In genomic region chr12:52699373-52699772, GRCh38 we compare ENCODE assay signal across 33 cellular contexts. TPM values are rescaled to one million over a fixed set of nuclear protein-coding genes. Genes with fewer than 3 reads are reported as not detected.
"Had no signal": no experiment of that assay in that cellular context is flagged by ENCODE, and none has a peak within 500 bp of the region (broad histone marks: within the 10 kb centered on the region; RNA-seq: fewer than 3 reads in every experiment).

No MANE protein-coding gene starts in this region.

- H3K9me3 ChIP-seq: lower lobe of right lung, ovary, psoas muscle, right lobe of liver, testis, thyroid gland, transverse colon, upper lobe of left lung, vagina had no signal

- DNase-seq: kidney glomerular epithelial cell; left cardiac atrium; lower lobe of right lung; naive B cell; natural killer cell; nephron progenitor cell; ovary; psoas muscle; right lobe of liver; stimulated activated CD4-positive, alpha-beta T cell treated with anti-CD3 and anti-CD28 coated beads, Interleukin-1b, Interleukin-23, amount 100 ng/mL, for 48 hours; stimulated activated CD4-positive, alpha-beta T cell treated with anti-CD3 and anti-CD28 coated beads, Interleukin-2, amount 100 ng/mL, for 48 hours; stimulated activated CD4-positive, alpha-beta T cell treated with anti-CD3 and anti-CD28 coated beads, Interleukin-4, amount 100 ng/mL, for 4 hours; stimulated activated CD8-positive, alpha-beta memory T cell treated with anti-CD3 and anti-CD28 coated beads, Interleukin-4, amount 100 ng/mL, for 48 hours; stimulated activated naive CD4-positive, alpha-beta T cell treated with Interleukin-2 at 50 U/mL for 16 hours; stimulated activated naive CD8-positive, alpha-beta T cell treated with anti-CD3 and anti-CD28 coated beads, Interleukin-15, amount 100 ng/mL, for 72 hours; substantia nigra; testis; thyroid gland; transverse colon; upper lobe of left lung had no signal

- H3K4me1 ChIP-seq: lower lobe of right lung, psoas muscle, right lobe of liver, testis, thyroid gland, transverse colon, upper lobe of left lung, vagina had no signal

- H3K4me3 ChIP-seq: hepatocyte, lower lobe of right lung, neural progenitor cell, ovary, psoas muscle, right lobe of liver, smooth muscle cell, testis, thyroid gland, transverse colon, upper lobe of left lung, vagina had no signal

- H3K27me3 ChIP-seq: ovary, right lobe of liver, testis, thyroid gland, upper lobe of left lung, vagina had no signal

- H2AFZ ChIP-seq: hepatocyte had no signal

- H3K4me2 ChIP-seq: hepatocyte, smooth muscle cell had no signal

- H3K27ac ChIP-seq: hepatocyte, lower lobe of right lung, neural progenitor cell, ovary, psoas muscle, right lobe of liver, testis, thyroid gland, transverse colon, upper lobe of left lung, vagina had no signal

- H3K36me3 ChIP-seq: lower lobe of right lung, neural progenitor cell, ovary, right lobe of liver, thyroid gland, transverse colon, upper lobe of left lung, vagina had no signal

- H3K9ac ChIP-seq: neural progenitor cell had no signal

- ATAC-seq: left lobe of liver; lower lobe of right lung; natural killer cell; right lobe of liver; stimulated activated memory B cell treated with anti-CD40 and anti-IgM and Interleukin-4, amounts not matched to agents 10 μg/mL and 1 μg/mL and 100 μg/mL, for 72 hours; stimulated activated naive CD8-positive, alpha-beta T cell treated with anti-CD3 and anti-CD28 coated beads, Interleukin-15, amount 100 ng/mL, for 72 hours had no signal

RNA-seq across cellular contexts. Expression of gene KRT77, which starts 4.0 kb away (rescaled TPM):
- total RNA-seq: hepatocyte, left cardiac atrium, left lobe of liver, liver, lower lobe of right lung, mesothelial cell of epicardium, mononuclear cell, natural killer cell, omental fat pad, ovary, psoas muscle, right lobe of liver, skeletal muscle tissue, thyroid gland, transverse colon, upper lobe of left lung, urinary bladder had no signal
- polyA plus RNA-seq: hepatocyte, liver, mammary epithelial cell, ovary, smooth muscle cell, urinary bladder had no signal

RNA-seq across cellular contexts. Expression of gene KRT1, which starts 19.2 kb away (rescaled TPM):
- total RNA-seq: left lobe of liver, mammary epithelial cell, mesothelial cell of epicardium, ovary, right lobe of liver, testis, transverse colon had no signal
- polyA plus RNA-seq: hepatocyte, mammary epithelial cell, ovary, urinary bladder had no signal

RNA-seq across cellular contexts. Expression of gene KRT2, which starts 47.4 kb away (rescaled TPM):
- total RNA-seq: hepatocyte, left cardiac atrium, left lobe of liver, liver, lower lobe of right lung, mammary epithelial cell, mesothelial cell of epicardium, omental fat pad, ovary, psoas muscle, right lobe of liver, skeletal muscle tissue, smooth muscle cell, testis, transverse colon, upper lobe of left lung, urinary bladder had no signal
- polyA plus RNA-seq: hepatocyte, liver, mammary epithelial cell, ovary, psoas muscle, smooth muscle cell, urinary bladder had no signal
